Comparison of ENCODE assay signal across 1 cellular context in genomic region chr1:6967431-6968079, GRCh38.
TF ChIP-seq lines count a peak whose summit lies in the region.

No MANE protein-coding gene starts in this region.

TF ChIP-seq in H1, 55 proteins besides CTCF, POLR2A, EP300 and RAD21:
- TF ChIP-seq ZNF274 (IDR thresholded peaks at IDR 0.05; ENCODE audit: borderline replicate concordance, extremely low read depth, low read length), result no peak
- TF ChIP-seq KDM5A (IDR thresholded peaks at IDR 0.05; ENCODE audit: low read length), result no peak
- no peak for TF ChIP-seq BACH1 (IDR thresholded peaks at IDR 0.05; ENCODE audit: low read length)
- no peak for TF ChIP-seq MAX (IDR thresholded peaks at IDR 0.05)
- no peak for TF ChIP-seq TBP (IDR thresholded peaks at IDR 0.05; ENCODE audit: low read depth, low read length)
